8 cellular contexts compared by ENCODE assay signal in the genomic region with DNA sequence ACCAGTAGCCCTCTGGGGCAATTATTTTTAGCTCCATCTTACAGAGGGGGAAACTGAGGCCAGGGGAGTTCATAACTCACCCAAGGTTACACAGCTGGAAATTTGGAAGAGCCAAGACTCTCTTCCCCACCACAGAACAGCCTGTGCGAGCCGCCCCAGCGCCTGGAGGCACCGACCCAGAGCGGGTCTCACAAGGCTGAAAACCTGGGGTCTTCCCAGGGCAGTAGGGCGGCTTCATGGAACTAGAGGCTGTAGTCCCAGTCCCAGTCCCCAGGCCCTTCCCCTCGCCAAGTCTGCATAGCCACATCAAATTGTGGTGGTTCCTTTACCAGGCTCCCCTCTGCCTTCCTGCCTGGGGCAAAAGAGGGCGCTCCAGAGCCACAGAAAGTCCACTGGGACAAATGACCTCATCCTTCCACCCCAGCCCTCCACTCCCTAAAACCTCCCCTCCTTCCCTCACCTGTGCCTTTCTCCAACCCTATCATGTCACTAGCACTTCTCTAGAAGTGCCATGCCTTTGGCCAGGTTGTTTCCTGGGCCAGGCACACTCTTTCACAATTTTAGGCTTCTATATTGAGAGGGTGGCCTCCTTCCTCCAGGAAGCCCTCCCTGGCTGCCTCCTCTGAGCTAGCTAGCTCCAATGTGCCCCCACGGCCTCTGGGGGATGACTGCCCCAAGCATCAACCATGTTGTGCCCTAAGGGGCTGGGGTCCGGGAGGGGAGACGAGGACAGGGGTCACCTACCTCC. TPM values are rescaled to one million over a fixed set of nuclear protein-coding genes. Genes with fewer than 3 reads are reported as not detected.
DNase-seq lines count a peak whose midpoint lies in the region; ATAC-seq, FAIRE-seq and TF ChIP-seq lines count a peak whose summit lies in the region.

No MANE protein-coding gene starts in this region.

- intact Hi-C loops in HCT116 (cut with micrococcal nuclease) = loop anchor here (1.0 kb wide), 1 partner anchor 22 kb away; no protein-coding TSS in a partner anchor
- intact Hi-C loops in kidney (cut with DNase I) = loop anchor here (5.0 kb wide), 1 partner anchor 47 kb away; no protein-coding TSS in a partner anchor

- H3K27ac ChIP-seq in HCT116 (ENCODE audit: low read depth, low read length) (peak overlapping the region; percentile 78), kidney (ENCODE audit: low read depth in 2 of 2, low read length in 2 of 2) (peak overlapping the region; percentile 84 to 93)

- peak overlapping the region; percentile 67 for H3K9ac ChIP-seq in HCT116 (ENCODE audit: low read length)
- H3K9ac ChIP-seq in kidney (ENCODE audit: low read length in 2 of 2) = peak overlapping the region in 1 of 2 donors; percentile 29

- DNase-seq in AG10803 (ENCODE audit: low read depth) (peak; percentile 61), HCT116 (ENCODE audit: low read depth, low spot score) (no peak), bronchial epithelial cell (ENCODE audit: low read depth) (peak; percentile 71), kidney (peak; percentile 85), NCI-H2081 (lab: John Stamatoyannopoulos, UW) (no peak), NCI-H2227 treated with DMSO at 0.1 percent for 48 hours (lab: John Stamatoyannopoulos, UW) (no peak)
- peak; percentile 54 for DNase-seq in stimulated activated CD4-positive, alpha-beta T cell treated with anti-CD3 and anti-CD28 coated beads, Interleukin-1b, Interleukin-23, amount 100 ng/mL, for 48 hours

- H3K27me3 ChIP-seq in HCT116 (ENCODE audit: insufficient read depth, low read length) (no peaks in the 10 kb centered on the region), bronchial epithelial cell (ENCODE audit: control insufficient read depth, insufficient read depth, low read length) (no peaks in the 10 kb centered on the region)

- peaks cover 20% of the 10 kb centered on the region for H3K4me1 Mint-ChIP-seq in T-helper 1 cell treated with Interleukin-12 subunit alpha and Interleukin-12 subunit beta and Interleukin-4 antibody, amounts not matched to agents 30 μg/mL and 1 μg/mL, for 36 hours (ENCODE audit: low read depth)

- peaks cover 37 to 69% of the 10 kb centered on the region in 2 experiments for H3K4me1 ChIP-seq in HCT116 (ENCODE audit: control insufficient read depth in 1 of 2, insufficient read depth in 2 of 2, low read length in 2 of 2)
- peaks cover 13 to 29% of the 10 kb centered on the region in 2 donors for H3K4me1 ChIP-seq in kidney (ENCODE audit: control insufficient read depth in 1 of 2, insufficient read depth in 1 of 2, low read depth in 1 of 2, low read length in 2 of 2)

- no peak for TF ChIP-seq POLR2A in HCT116 (IDR thresholded peaks at IDR 0.05; ENCODE audit: borderline replicate concordance, extremely low read depth, insufficient read depth, insufficient read length)

- H3K79me2 ChIP-seq in HCT116 (ENCODE audit: insufficient read depth, low read length) = no peaks in the 10 kb centered on the region

- RAD21 ChIA-PET in HCT116 (lab: Charles Lee; ENCODE audit: low non-redundant PET in 1 of 2, low total read pairs in 2 of 2, uncharacterized antibody in 2 of 2, unreplicated experiment in 2 of 2) = interaction anchor here (0.9 to 3.5 kb wide), 7 partner anchors 12 to 62 kb away, joined by 3 to 17 read pairs (median 3); no protein-coding TSS in a partner anchor

- no peaks in the 10 kb centered on the region for H3K36me3 ChIP-seq in HCT116 (ENCODE audit: control insufficient read depth in 1 of 2, insufficient read depth in 2 of 2, low read length in 2 of 2)
- H3K36me3 ChIP-seq in bronchial epithelial cell (ENCODE audit: control insufficient read depth, insufficient read depth, low read length) = no peaks in the 10 kb centered on the region
- no peaks in the 10 kb centered on the region for H3K36me3 ChIP-seq in kidney (ENCODE audit: control insufficient read depth in 1 of 2, insufficient read depth in 2 of 2, low read length in 2 of 2)

- H3K4me3 ChIP-seq in AG10803 (ENCODE audit: low read length) (peak overlapping the region; percentile 47), HCT116 (replicated peaks in 1 of 2; ENCODE audit: low read depth in 1 of 2, low read length in 2 of 2) (peak overlapping the region; percentile 46 to 59), bronchial epithelial cell (ENCODE audit: low read depth, low read length) (no peak overlapping the region), kidney (ENCODE audit: low read length in 2 of 2) (no peak overlapping the region)

- peak; percentile 76 for ATAC-seq in HCT116

- peak overlapping the region; percentile 26 for H3K27ac Mint-ChIP-seq in T-helper 1 cell treated with Interleukin-12 subunit alpha and Interleukin-12 subunit beta and Interleukin-4 antibody, amounts not matched to agents 30 μg/mL and 1 μg/mL, for 36 hours

- TF ChIP-seq RAD21 in HCT116 (IDR thresholded peaks at IDR 0.05; ENCODE audit: low read depth) = peak; percentile 89

- H3K4me3 Mint-ChIP-seq in T-helper 1 cell treated with Interleukin-12 subunit alpha and Interleukin-12 subunit beta and Interleukin-4 antibody, amounts not matched to agents 30 μg/mL and 1 μg/mL, for 36 hours = no peak overlapping the region

- H3K9me3 Mint-ChIP-seq in T-helper 1 cell treated with Interleukin-12 subunit alpha and Interleukin-12 subunit beta and Interleukin-4 antibody, amounts not matched to agents 30 μg/mL and 1 μg/mL, for 36 hours = no peaks in the 10 kb centered on the region

- FAIRE-seq in bronchial epithelial cell (lab: Jason Lieb, UNC) = no peak
- no peak for FAIRE-seq in kidney (lab: Jason Lieb, UNC)

- H3K9me3 ChIP-seq in HCT116 (ENCODE audit: control insufficient read depth in 1 of 2, insufficient read depth in 1 of 2, low read depth in 1 of 2, low read length in 2 of 2) = no peaks in the 10 kb centered on the region
- no peaks in the 10 kb centered on the region for H3K9me3 ChIP-seq in kidney (ENCODE audit: control insufficient read depth in 1 of 2, low read length in 2 of 2)

- no TSS peak for BruUV-seq in HCT116 (replicated peaks; lab: Mats Ljungman, UMichigan)

- H4K20me1 ChIP-seq in HCT116 (ENCODE audit: insufficient read depth) = no peaks in the 10 kb centered on the region

- no peaks in the 10 kb centered on the region for H3K9me2 ChIP-seq in HCT116 (ENCODE audit: insufficient read depth)

- peak; percentile 87 for TF ChIP-seq CTCF in AG10803 (conservative IDR thresholded peaks at IDR 0.05; ENCODE audit: low read length)
- peak; percentile 87 to 91 (median 89) for TF ChIP-seq CTCF in HCT116 (IDR thresholded peaks at IDR 0.05 in 2 of 3, conservative IDR thresholded peaks at IDR 0.05 in 1 of 3; ENCODE audit: borderline replicate concordance in 1 of 3, insufficient read depth in 1 of 3, low read depth in 2 of 3, low read length in 2 of 3)
- TF ChIP-seq CTCF in bronchial epithelial cell (IDR thresholded peaks at IDR 0.05; ENCODE audit: insufficient read depth, low read length, severe bottlenecking) = peak; percentile 85
- TF ChIP-seq CTCF in kidney (IDR thresholded peaks at IDR 0.05; ENCODE audit: borderline replicate concordance, extremely low read depth, insufficient read depth) = peak; percentile 72

- CTCF ChIA-PET in HCT116 (lab: Charles Lee) = interaction anchor here (1.1 to 14.9 kb wide), 11 partner anchors 14 to 229 kb away, joined by 3 to 238 read pairs (median 3); a partner anchor contains a TSS

- peaks cover 4% of the 10 kb centered on the region for H3K27me3 Mint-ChIP-seq in T-helper 1 cell treated with Interleukin-12 subunit alpha and Interleukin-12 subunit beta and Interleukin-4 antibody, amounts not matched to agents 30 μg/mL and 1 μg/mL, for 36 hours (ENCODE audit: low read depth)

- H3K4me2 ChIP-seq in HCT116 (ENCODE audit: low read length) = peak overlapping the region; percentile 93

- H2AFZ ChIP-seq in HCT116 (ENCODE audit: low read depth, low read length, poor library complexity, severe bottlenecking) = no peak overlapping the region

- POLR2A ChIA-PET in HCT116 (lab: Charles Lee) = interaction anchor here (0.7 to 3.7 kb wide), 9 partner anchors 14 to 202 kb away, joined by 3 to 21 read pairs (median 4); a partner anchor contains a TSS

- H3K36me3 Mint-ChIP-seq in T-helper 1 cell treated with Interleukin-12 subunit alpha and Interleukin-12 subunit beta and Interleukin-4 antibody, amounts not matched to agents 30 μg/mL and 1 μg/mL, for 36 hours (ENCODE audit: low read depth) = no peaks in the 10 kb centered on the region

TF ChIP-seq in HCT116, 20 proteins besides CTCF, POLR2A, EP300 and RAD21:
- no peak for TF ChIP-seq EZH2 (IDR thresholded peaks at IDR 0.05)

RNA-seq across cellular contexts. Expression of a gene that starts 15.2 kb away (rescaled TPM):
- 160 TPM for total RNA-seq in HCT116 (2021; ENCODE audit: unreplicated experiment)
- polyA plus RNA-seq in HCT116 (2012) = 184 and 199 TPM in 2 replicates
- total RNA-seq in bronchial epithelial cell = 5.8 and 11.0 TPM in 2 replicates
- 68.5 TPM for total RNA-seq in kidney
- polyA plus RNA-seq in kidney (ENCODE audit: insufficient read depth, low read depth, low replicate concordance) = 29.5 TPM

RNA-seq across cellular contexts. Expression of a gene that starts 25.9 kb away (rescaled TPM):
- 32.0 TPM for total RNA-seq in HCT116 (2021; ENCODE audit: unreplicated experiment)
- polyA plus RNA-seq in HCT116 (2012) = 22.8 and 27.4 TPM in 2 replicates
- total RNA-seq in bronchial epithelial cell = 8.1 and 14.2 TPM in 2 replicates
- total RNA-seq in kidney = 42.3 TPM
- polyA plus RNA-seq in kidney (ENCODE audit: insufficient read depth, low read depth, low replicate concordance) = 32.4 TPM

RNA-seq across cellular contexts. Expression of a gene that starts 34.8 kb away (rescaled TPM):
- total RNA-seq in HCT116 (2021; ENCODE audit: unreplicated experiment) = not detected
- 0.61 TPM in 1 of 2 replicates, not detected in the other for polyA plus RNA-seq in HCT116 (2012)
- not detected in 2 replicates for total RNA-seq in bronchial epithelial cell
- 20.4 TPM for total RNA-seq in kidney
- polyA plus RNA-seq in kidney (ENCODE audit: insufficient read depth, low read depth, low replicate concordance) = 372 TPM

RNA-seq across cellular contexts. Expression of a gene that starts 58.9 kb away (rescaled TPM):
- total RNA-seq in HCT116 (2021; ENCODE audit: unreplicated experiment) (4.5 TPM), bronchial epithelial cell (0.26 and 1.3 TPM in 2 replicates), kidney (31.1 TPM)
- polyA plus RNA-seq in HCT116 (2012) = 3.3 and 3.4 TPM in 2 replicates
- 9.1 TPM for polyA plus RNA-seq in kidney (ENCODE audit: insufficient read depth, low read depth, low replicate concordance)

Comparison
In these comparisons a context has a peak if more than half of its experiments do, and no peak if none do; other contexts are left out.
1. DNase-seq: peak in AG10803 (single experiment), bronchial epithelial cell (single experiment), kidney (single experiment) and stimulated activated CD4-positive, alpha-beta T cell treated with anti-CD3 and anti-CD28 coated beads, Interleukin-1b, Interleukin-23, amount 100 ng/mL, for 48 hours (single experiment); none in HCT116 (single experiment), NCI-H2081 (0 of 2) and NCI-H2227 treated with DMSO at 0.1 percent for 48 hours (single experiment).
2. H3K4me3 ChIP-seq: peak in AG10803 (single experiment) and HCT116 (2 of 2); none in bronchial epithelial cell (single experiment) and kidney (0 of 2).
3. RNA of a gene that starts 34.8 kb away (total RNA-seq): 20.4 TPM in kidney (single experiment); not detected in HCT116 (single experiment) and not detected in bronchial epithelial cell; every median in the first group is over 10 times any median in the second.
4. Peak in every context shown above with its lines, with median percentiles within 50 percentile points of each other: CTCF ChIP-seq.